ENCODE assay signal across 7 cellular contexts in the genomic region with DNA sequence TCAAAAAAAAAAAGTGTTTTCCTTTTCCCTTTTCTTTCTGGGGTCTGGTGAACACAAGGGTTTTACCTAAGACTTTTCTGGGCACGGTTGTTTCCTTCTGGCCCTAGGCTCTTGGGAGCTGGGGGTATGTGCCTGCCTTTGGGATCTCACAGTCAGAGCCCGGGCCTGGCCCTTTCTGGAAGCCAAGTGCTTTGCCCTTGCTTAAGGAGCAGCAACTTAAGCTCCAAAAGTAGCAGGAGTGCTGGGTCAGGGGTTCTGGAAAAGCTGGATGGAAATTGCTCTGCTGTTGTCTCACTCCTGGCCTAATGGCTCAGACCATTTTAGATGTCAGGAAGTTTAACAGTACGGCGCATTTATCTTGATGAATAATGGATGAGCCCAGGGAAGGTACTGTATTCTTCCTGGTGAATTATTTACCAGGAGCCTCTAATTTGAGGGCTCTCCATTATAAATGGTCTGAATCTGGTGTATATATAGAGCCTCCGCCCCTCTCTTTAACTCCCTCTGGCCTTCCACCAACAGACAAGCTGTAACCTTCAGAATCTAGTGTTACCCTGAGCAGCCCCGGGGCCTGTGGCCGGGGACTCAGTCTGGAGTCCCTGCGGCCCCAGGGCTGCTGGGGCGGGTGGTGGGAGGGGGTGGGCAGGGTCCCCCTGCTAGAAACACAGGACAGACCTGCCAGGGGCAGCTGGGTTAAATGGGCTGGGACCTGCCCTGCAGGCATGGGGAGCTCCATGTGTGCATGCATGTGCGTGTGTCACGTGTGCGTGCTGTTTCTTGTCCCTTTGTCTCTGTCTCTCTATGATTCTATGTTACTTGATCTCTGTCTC. TPM values are rescaled to one million over a fixed set of nuclear protein-coding genes. Genes with fewer than 3 reads are reported as not detected.
DNase-seq lines count a peak whose midpoint lies in the region; ATAC-seq and TF ChIP-seq lines count a peak whose summit lies in the region.
"Had no signal": no experiment of that assay in that cellular context is flagged by ENCODE, and none has a peak within 500 bp of the region (broad histone marks: within the 10 kb centered on the region; RNA-seq: fewer than 3 reads in every experiment).

No MANE protein-coding gene starts in this region.

- H2BK15ac ChIP-seq in mesenchymal stem cell (ENCODE audit: low read depth, poor library complexity, severe bottlenecking), result peak overlapping the region; percentile 74

- H3K23ac ChIP-seq in mesenchymal stem cell (ENCODE audit: low read length in 2 of 2), result no peak overlapping the region

- DNase-seq in DMS53 (lab: John Stamatoyannopoulos, UW), result peak; percentile 70
- no peak for DNase-seq in RWPE1 (ENCODE audit: low spot score)
- no peak for DNase-seq in mesenchymal stem cell
- DNase-seq in NOMO-1 (lab: John Stamatoyannopoulos, UW; ENCODE audit: unreplicated experiment in 2 of 2), result no peak
- DNase-seq: SHP77 had no signal

- H4K91ac ChIP-seq in mesenchymal stem cell (ENCODE audit: low read length), result peak overlapping the region; percentile 90

- H2BK120ac ChIP-seq in mesenchymal stem cell (ENCODE audit: low read depth, low read length), result peak overlapping the region; percentile 82

- no peak overlapping the region for H3K4me3 ChIP-seq in mesenchymal stem cell (ENCODE audit: insufficient read depth in 1 of 2, low read depth in 1 of 2, low read length in 2 of 2)

- WGBS in mesenchymal stem cell, result 63% methylated on average over 11 of the region's 12 CpGs

- H3K27ac ChIP-seq in RWPE1, result peak overlapping the region; percentile 39
- peak overlapping the region; percentile 94 for H3K27ac ChIP-seq in mesenchymal stem cell (ENCODE audit: low read length, poor library complexity, severe bottlenecking)

- peak overlapping the region in 1 of 2 experiments; percentile 83 for H2BK12ac ChIP-seq in mesenchymal stem cell (ENCODE audit: low read length in 2 of 2)

- no peaks in the 10 kb centered on the region for H3K9me3 ChIP-seq in mesenchymal stem cell (ENCODE audit: control insufficient read depth, low read length)

- H3K4me1 ChIP-seq in mesenchymal stem cell (ENCODE audit: control insufficient read depth, insufficient read depth, low read depth, low read length), result peaks cover 34% of the 10 kb centered on the region

- H2AFZ ChIP-seq in mesenchymal stem cell (ENCODE audit: low read depth, low read length), result no peak overlapping the region

- peak overlapping the region; percentile 57 for H3K4me2 ChIP-seq in mesenchymal stem cell (ENCODE audit: low read length, poor library complexity, severe bottlenecking)

- H3K18ac ChIP-seq in mesenchymal stem cell (ENCODE audit: low read depth in 1 of 2, low read length in 2 of 2), result peak overlapping the region; percentile 37 to 96

- H3K36me3 ChIP-seq in mesenchymal stem cell (ENCODE audit: control insufficient read depth in 1 of 2, insufficient read depth in 2 of 2, low read depth in 1 of 2, low read length in 2 of 2), result peaks cover 0 to 5% of the 10 kb centered on the region in 2 experiments

- H2AK5ac ChIP-seq in mesenchymal stem cell (ENCODE audit: low read length, severe bottlenecking), result peak overlapping the region; percentile 98

- peak overlapping the region; percentile 90 for H2BK5ac ChIP-seq in mesenchymal stem cell (ENCODE audit: low read depth, low read length, poor library complexity, severe bottlenecking)

- POLR2A ChIA-PET in RWPE1 (lab: Yijun Ruan, JAX; ENCODE audit: low non-redundant PET), result no interaction called here

- no peak for TF ChIP-seq CTCF in RWPE1 (conservative IDR thresholded peaks at IDR 0.05; ENCODE audit: low read depth)

- H4K8ac ChIP-seq in mesenchymal stem cell (ENCODE audit: low read length), result peak overlapping the region; percentile 75

- no peak for ATAC-seq in GM18873 (IDR thresholded peaks at IDR 0.05; ENCODE audit: low FRiP score, unreplicated experiment)
- ATAC-seq in GM18858 (IDR thresholded peaks at IDR 0.05; ENCODE audit: unreplicated experiment), result no peak

- no peaks in the 10 kb centered on the region for H3K27me3 ChIP-seq in mesenchymal stem cell (ENCODE audit: control insufficient read depth in 1 of 2, insufficient read depth in 1 of 2, low read length in 2 of 2)

- peak overlapping the region; percentile 24 to 64 for H3K4ac ChIP-seq in mesenchymal stem cell (ENCODE audit: low read depth in 1 of 2, low read length in 2 of 2)

- peak overlapping the region; percentile 88 for H3K9ac ChIP-seq in mesenchymal stem cell (ENCODE audit: low read length)

- H3K79me1 ChIP-seq in mesenchymal stem cell (replicated peaks; ENCODE audit: low read length, poor library complexity, severe bottlenecking), result peaks cover 1% of the 10 kb centered on the region

- peak overlapping the region in 1 of 2 experiments; percentile 77 for H3K14ac ChIP-seq in mesenchymal stem cell (ENCODE audit: low read length in 2 of 2)

- CTCF ChIA-PET in RWPE1 (lab: Yijun Ruan, JAX), result interaction anchor here (0.7 kb wide), 1 partner anchor 206 kb away, joined by 3 read pairs; no protein-coding TSS in a partner anchor

RNA-seq across cellular contexts. Expression of a gene that starts 37.5 kb away (rescaled TPM):
- polyA plus RNA-seq in mesenchymal stem cell (2013, experiment 1 of 2), result 73.1 TPM
- polyA plus RNA-seq in mesenchymal stem cell (2013, experiment 2 of 2), result 71.9 TPM

RNA-seq across cellular contexts. Expression of a gene that starts 54.2 kb away (rescaled TPM):
- 9.8 TPM for polyA plus RNA-seq in mesenchymal stem cell (2013, experiment 1 of 2)
- polyA plus RNA-seq in mesenchymal stem cell (2013, experiment 2 of 2), result 10.1 TPM

RNA-seq across cellular contexts. Expression of a gene that starts 54.4 kb away (rescaled TPM):
- 41.7 TPM for polyA plus RNA-seq in mesenchymal stem cell (2013, experiment 1 of 2)
- polyA plus RNA-seq in mesenchymal stem cell (2013, experiment 2 of 2), result 38.3 TPM

RNA-seq across cellular contexts. Expression of a gene that starts 57.4 kb away (rescaled TPM):
- 30.1 TPM for polyA plus RNA-seq in mesenchymal stem cell (2013, experiment 1 of 2)
- 29.6 TPM for polyA plus RNA-seq in mesenchymal stem cell (2013, experiment 2 of 2)

RNA-seq across cellular contexts. Expression of a gene that starts 60.0 kb away (rescaled TPM):
- 20.3 TPM for polyA plus RNA-seq in mesenchymal stem cell (2013, experiment 1 of 2)
- 19.0 TPM for polyA plus RNA-seq in mesenchymal stem cell (2013, experiment 2 of 2)
